In the genomic region with DNA sequence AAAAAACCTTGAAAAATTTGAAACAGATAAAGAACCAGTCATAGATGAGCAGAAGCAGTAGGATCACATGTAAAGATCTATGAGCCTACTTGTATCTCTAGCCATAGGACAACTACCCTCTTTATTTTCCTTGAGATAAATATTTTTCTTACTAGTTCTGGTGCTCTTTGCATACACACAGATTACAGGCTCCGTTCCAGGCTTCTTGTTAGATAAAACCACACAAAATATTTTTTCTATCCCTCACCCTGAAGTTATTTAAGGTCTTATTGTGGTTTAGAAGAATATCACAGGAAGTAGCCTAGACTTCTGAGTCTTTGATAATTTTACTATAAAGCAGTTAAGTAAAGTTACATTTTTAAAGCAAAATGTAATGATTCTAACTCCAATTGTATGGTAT, we compare ENCODE assay signal across 23 cellular contexts.
A peak's percentile ranks its signal among the peaks of the same experiment; 100 is the strongest.
DNase-seq lines count a peak whose midpoint lies in the region; ATAC-seq and TF ChIP-seq lines count a peak whose summit lies in the region.
"Had no signal": no experiment of that assay in that cellular context is flagged by ENCODE, and none has a peak within 500 bp of the region (broad histone marks: within the 10 kb centered on the region; RNA-seq: fewer than 3 reads in every experiment).

No MANE protein-coding gene starts in this region.

- intact Hi-C loops in Caco-2 (cut with micrococcal nuclease; ENCODE audit: unreplicated experiment) = no loop called here

- peak overlapping the region; percentile 38 for H3K27ac ChIP-seq in KOPT-K1 (ENCODE audit: low read depth, low read length, poor library complexity, severe bottlenecking)
- H3K27ac ChIP-seq: body of pancreas, C4-2B, SK-N-MC, skin epidermis had no signal

- POLR2A ChIA-PET in Caco-2 (lab: Charles Lee) = no interaction called here

- no peak overlapping the region for H3K4me3 ChIP-seq in astrocyte of the spinal cord (ENCODE audit: low read depth, low read length)
- no peak overlapping the region for H3K4me3 ChIP-seq in Caco-2 (ENCODE audit: low read depth, low read length)
- H3K4me3 ChIP-seq: body of pancreas, SK-N-MC, skin epidermis had no signal

- BruUV-seq in Caco-2 (replicated peaks; lab: Mats Ljungman, UMichigan) = no TSS peak

- no peaks in the 10 kb centered on the region for H3K27me3 Mint-ChIP-seq in Caco-2 (ENCODE audit: insufficient read depth, unreplicated experiment)
- H3K27me3 Mint-ChIP-seq: IgD-negative memory B cell had no signal

- H3K36me3 Mint-ChIP-seq in Caco-2 (ENCODE audit: insufficient read depth, unreplicated experiment) = no peaks in the 10 kb centered on the region
- H3K36me3 Mint-ChIP-seq: IgD-negative memory B cell had no signal

- no peak for ATAC-seq in GM18868 (IDR thresholded peaks at IDR 0.05; ENCODE audit: unreplicated experiment)
- ATAC-seq: body of pancreas, Panc1 had no signal

- H3K4me1 Mint-ChIP-seq in Caco-2 (ENCODE audit: low read depth, unreplicated experiment) = no peaks in the 10 kb centered on the region
- H3K4me1 Mint-ChIP-seq: IgD-negative memory B cell had no signal

- H3K27ac Mint-ChIP-seq in Caco-2 (ENCODE audit: unreplicated experiment) = no peak overlapping the region

- H3K9me3 Mint-ChIP-seq in Caco-2 (ENCODE audit: unreplicated experiment) = no peaks in the 10 kb centered on the region

- H3K4me1 ChIP-seq in Caco-2 = no peaks in the 10 kb centered on the region
- H3K4me1 ChIP-seq: body of pancreas had no signal

- in situ Hi-C loops in astrocyte of the spinal cord (cut with HindIII; ENCODE audit: low sequenced_read_pairs) = no loop called here

- H3K9me3 ChIP-seq in KOPT-K1 (ENCODE audit: insufficient read depth, low read length, poor library complexity, severe bottlenecking) = no peaks in the 10 kb centered on the region
- H3K9me3 ChIP-seq in Caco-2 = no peaks in the 10 kb centered on the region
- H3K9me3 ChIP-seq: body of pancreas had no signal

- no peaks in the 10 kb centered on the region for H3K27me3 ChIP-seq in Caco-2 (replicated peaks; ENCODE audit: control insufficient read depth, insufficient read depth, low read length)
- H3K27me3 ChIP-seq: body of pancreas had no signal

- DNase-seq in COLO829 (ENCODE audit: low spot score) (peak; percentile 4), astrocyte of the spinal cord (ENCODE audit: low read depth, low spot score) (peak; percentile 83), myocyte (ENCODE audit: low read depth) (peak; percentile 61), Caco-2 (no peak)
- DNase-seq in activated CD8-positive, alpha-beta memory T cell treated with anti-CD3 and anti-CD28 coated beads, Interleukin-2, amount 50 U/mL, for 4 hours = no peak
- no peak for DNase-seq in activated CD8-positive, alpha-beta memory T cell treated with anti-CD3 and anti-CD28 coated beads, Interleukin-2, amount 50 U/mL, for 48 hours
- DNase-seq: activated CD4-positive, alpha-beta T cell treated with anti-CD3 and anti-CD28 coated beads for 48 hours; activated naive CD4-positive, alpha-beta T cell; body of pancreas; DMS79; glutamatergic neuron; NCI-H1092 treated with DMSO at 0.1 percent for 48 hours; NCI-H2171 treated with DMSO at 0.1 percent for 48 hours; NCI-H82; posterior cingulate gyrus; T1000 had no signal

- H3K36me3 ChIP-seq in KOPT-K1 (ENCODE audit: insufficient read depth, low read length) = no peaks in the 10 kb centered on the region
- no peaks in the 10 kb centered on the region for H3K36me3 ChIP-seq in Caco-2 (ENCODE audit: control insufficient read depth, insufficient read depth, low read length)

- TF ChIP-seq CTCF in astrocyte of the spinal cord (IDR thresholded peaks at IDR 0.05; ENCODE audit: low read depth, low read length) = no peak
- TF ChIP-seq CTCF in Caco-2 (IDR thresholded peaks at IDR 0.05; ENCODE audit: insufficient read depth in 1 of 2, low read depth in 1 of 2, low read length in 1 of 2, severe bottlenecking in 1 of 2, unreplicated experiment in 1 of 2) = no peak

- no peak overlapping the region for H3K4me3 Mint-ChIP-seq in Caco-2 (ENCODE audit: unreplicated experiment)
- H3K4me3 Mint-ChIP-seq: IgD-negative memory B cell had no signal

- CTCF ChIA-PET in Caco-2 (lab: Charles Lee) = no interaction called here

Comparison
In these comparisons a context has a peak if more than half of its experiments do, and no peak if none do; other contexts are left out.
1. DNase-seq: peak in COLO829 (single experiment), astrocyte of the spinal cord (single experiment) and myocyte (single experiment); none in activated CD8-positive, alpha-beta memory T cell treated with anti-CD3 and anti-CD28 coated beads, Interleukin-2, amount 50 U/mL, for 4 hours (single experiment), activated CD8-positive, alpha-beta memory T cell treated with anti-CD3 and anti-CD28 coated beads, Interleukin-2, amount 50 U/mL, for 48 hours (single experiment) and Caco-2 (0 of 2).